In genomic region chr19:34351382-34351802, GRCh38 we compare ENCODE assay signal across 12 cellular contexts. TPM values are rescaled to one million over a fixed set of nuclear protein-coding genes. Genes with fewer than 3 reads are reported as not detected.
DNase-seq lines count a peak whose midpoint lies in the region; ATAC-seq and TF ChIP-seq lines count a peak whose summit lies in the region.
"Had no signal": no experiment of that assay in that cellular context is flagged by ENCODE, and none has a peak within 500 bp of the region (broad histone marks: within the 10 kb centered on the region; RNA-seq: fewer than 3 reads in every experiment).

No MANE protein-coding gene starts in this region.

- POLR2A ChIA-PET in OCI-LY7 (lab: Charles Lee) = no interaction called here

- peaks cover 21% of the 10 kb centered on the region for H3K4me1 ChIP-seq in BLaER1
- H3K4me1 ChIP-seq in OCI-LY7 (ENCODE audit: insufficient read depth, low read length, poor library complexity, severe bottlenecking) = no peaks in the 10 kb centered on the region

- no peaks in the 10 kb centered on the region for H3K9me2 ChIP-seq in OCI-LY7 (ENCODE audit: insufficient read depth, low read length)

- H3K27ac ChIP-seq in BLaER1 (0 out of 2 replicates have a peak overlapping the region, but pooled peaks have one; percentile 18), OCI-LY7 (ENCODE audit: low read depth, low read length, poor library complexity, severe bottlenecking) (no peak overlapping the region)

- CTCF ChIA-PET in OCI-LY7 (lab: Charles Lee; ENCODE audit: unreplicated experiment) = no interaction called here

- DNase-seq in NCI-H2029 (lab: John Stamatoyannopoulos, UW) (peak; percentile 35), choroid plexus epithelial cell (ENCODE audit: low read depth) (peak; percentile 42), T-helper 9 cell (no peak), OCI-LY7 (ENCODE audit: low spot score) (no peak), HPDE6-E6E7 (ENCODE audit: extremely low spot score) (no peak)
- DNase-seq in stimulated activated CD4-positive, alpha-beta T cell treated with anti-CD3 and anti-CD28 coated beads, Interleukin-4, amount 100 ng/mL, for 24 hours = no peak
- DNase-seq: HFFc6, NCI-H524 had no signal

- no peaks in the 10 kb centered on the region for H4K20me1 ChIP-seq in BLaER1
- H4K20me1 ChIP-seq in OCI-LY7 (ENCODE audit: insufficient read depth, low read length) = no peaks in the 10 kb centered on the region

- no peak overlapping the region for H3K9ac ChIP-seq in BLaER1

- H3K27me3 ChIP-seq in BLaER1 = no peaks in the 10 kb centered on the region

- H3K9me3 ChIP-seq in BLaER1 (no peaks in the 10 kb centered on the region; the same call in 1 of the 2 replicates), OCI-LY7 (ENCODE audit: low read length) (no peaks in the 10 kb centered on the region)

- intact Hi-C loops in OCI-LY7 (cut with micrococcal nuclease; ENCODE audit: unreplicated experiment) = no loop called here

- no peak for TF ChIP-seq CTCF in choroid plexus epithelial cell (conservative IDR thresholded peaks at IDR 0.05; ENCODE audit: low read depth, low read length)
- TF ChIP-seq CTCF in OCI-LY7 (conservative IDR thresholded peaks at IDR 0.05; ENCODE audit: low read length) = no peak

- H3K4me2 ChIP-seq in BLaER1 (peak overlapping the region; percentile 45; the same call in 1 of the 2 replicates), OCI-LY7 (ENCODE audit: low read length) (no peak overlapping the region)

- no peak overlapping the region for H3K4me3 ChIP-seq in BLaER1
- H3K4me3 ChIP-seq in choroid plexus epithelial cell (ENCODE audit: low read depth, low read length) = no peak overlapping the region
- H3K4me3 ChIP-seq in OCI-LY7 (ENCODE audit: low read depth, low read length, poor library complexity, severe bottlenecking) = no peak overlapping the region
- H3K4me3 ChIP-seq: K562 had no signal

- H3K79me2 ChIP-seq in OCI-LY7 (ENCODE audit: insufficient read depth, low read depth, low read length) = no peaks in the 10 kb centered on the region

- no peak overlapping the region for H2AFZ ChIP-seq in OCI-LY7 (ENCODE audit: low read length)

- ATAC-seq in GM18511 (IDR thresholded peaks at IDR 0.05; ENCODE audit: unreplicated experiment) = peak; percentile 63
- ATAC-seq: K562; stimulated activated memory B cell treated with anti-CD40 and anti-IgM and Interleukin-4, amounts not matched to agents 10 μg/mL and 1 μg/mL and 100 μg/mL, for 72 hours had no signal

- H3K36me3 ChIP-seq in BLaER1 = peaks cover 54% of the 10 kb centered on the region
- H3K36me3 ChIP-seq in OCI-LY7 (ENCODE audit: insufficient read depth, low read length) = peaks cover 31% of the 10 kb centered on the region

- no TSS peak for BruUV-seq in OCI-LY7 (replicated peaks; lab: Mats Ljungman, UMichigan)

RNA-seq across cellular contexts. Expression of gene GPI, which starts 13.6 kb away (rescaled TPM):
- total RNA-seq in OCI-LY7 (2014; rRNA removed; shearing (Covaris generic)) = 104 and 111 TPM in 2 replicates
- total RNA-seq in OCI-LY7 (2022) = 207 and 218 TPM in 2 replicates

RNA-seq across cellular contexts. Expression of gene PDCD2L, which starts 52.8 kb away (rescaled TPM):
- total RNA-seq in OCI-LY7 (2014; rRNA removed; shearing (Covaris generic)) = 22.4 and 30.0 TPM in 2 replicates
- 22.6 and 27.5 TPM in 2 replicates for total RNA-seq in OCI-LY7 (2022)

Comparison
In these comparisons a context has a peak if more than half of its experiments do, and no peak if none do; other contexts are left out.
1. DNase-seq: peak in NCI-H2029 (single experiment) and choroid plexus epithelial cell (single experiment); none in T-helper 9 cell (single experiment), stimulated activated CD4-positive, alpha-beta T cell treated with anti-CD3 and anti-CD28 coated beads, Interleukin-4, amount 100 ng/mL, for 24 hours (single experiment), OCI-LY7 (single experiment) and HPDE6-E6E7 (single experiment).